ENCODE assay signal across 1 cellular context in the genomic region with DNA sequence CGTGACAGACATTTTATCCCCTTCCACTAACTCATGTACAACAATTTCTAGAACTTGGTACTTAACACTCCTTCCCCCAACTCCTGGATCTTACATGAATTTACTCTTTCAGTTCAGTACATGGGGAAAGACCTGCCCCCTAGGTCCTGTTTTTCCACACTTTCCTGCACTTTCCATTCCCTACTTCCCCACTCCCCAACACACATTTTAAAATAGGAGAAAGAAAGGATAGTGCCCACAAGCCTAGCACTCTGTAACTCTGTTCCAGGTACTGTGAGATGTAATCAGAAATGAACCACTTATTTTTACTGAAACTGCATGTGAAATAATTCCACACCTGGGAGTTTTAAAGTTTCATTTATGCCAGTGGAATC.
TF ChIP-seq lines count a peak whose summit lies in the region.

No MANE protein-coding gene starts in this region.

TF ChIP-seq in endothelial cell of umbilical vein, 7 proteins besides CTCF, POLR2A, EP300 and RAD21 (continued from another document):
- no peak for TF ChIP-seq FOS (IDR thresholded peaks at IDR 0.05; ENCODE audit: borderline replicate concordance, insufficient read depth, low read length)
- no peak for TF ChIP-seq POLR2AphosphoS5 (IDR thresholded peaks at IDR 0.05; ENCODE audit: insufficient read depth, low read depth, low read length)
